ENCODE assay signal across 16 cellular contexts in genomic region chr11:76589477-76589876, GRCh38.
DNase-seq lines count a peak whose midpoint lies in the region; ATAC-seq and TF ChIP-seq lines count a peak whose summit lies in the region.
"Had no signal": no experiment of that assay in that cellular context is flagged by ENCODE, and none has a peak within 500 bp of the region (broad histone marks: within the 10 kb centered on the region; RNA-seq: fewer than 3 reads in every experiment).

No MANE protein-coding gene starts in this region.

- H2BK12ac ChIP-seq in neuronal stem cell (ENCODE audit: low read length): no peak overlapping the region

- no peak overlapping the region for H2BK120ac ChIP-seq in neuronal stem cell (ENCODE audit: low read depth, low read length)

- H3K27ac ChIP-seq in neuronal stem cell (replicated peaks; ENCODE audit: low read length) (no peak overlapping the region), coronary artery (peak overlapping the region in 1 of 2 donors; percentile 78)

- no peaks in the 10 kb centered on the region for H3K9me3 ChIP-seq in neuronal stem cell (replicated peaks in 1 of 2; ENCODE audit: control insufficient read depth in 2 of 2, insufficient read depth in 1 of 2, low read depth in 1 of 2, low read length in 2 of 2)
- H3K9me3 ChIP-seq: sigmoid colon had no signal

- peak overlapping the region; percentile 9 for H2AK5ac ChIP-seq in neuronal stem cell (ENCODE audit: low read depth, low read length)

- H3K27ac Mint-ChIP-seq in stimulated activated naive CD8-positive, alpha-beta T cell treated with anti-CD3 and anti-CD28 coated beads, Interleukin-15, Interleukin-2, amounts not matched to agents 100 ng/mL and 50 ng/mL, for 24 hours: peak overlapping the region; percentile 89
- H3K27ac Mint-ChIP-seq in activated naive CD8-positive, alpha-beta T cell treated with anti-CD3 and anti-CD28 coated beads, Interleukin-2, amount 50 U/mL, for 24 hours: peak overlapping the region; percentile 91
- H3K27ac Mint-ChIP-seq: brain had no signal

- in situ Hi-C loops in ACHN (cut with HindIII; ENCODE audit: low pct_ligation_motif_present, low pct_unique_long_range_greater_than_20kb, low sequenced_read_pairs): no loop called here

- TF ChIP-seq CTCF in coronary artery (IDR thresholded peaks at IDR 0.05): no peak

- no peak overlapping the region for H4K8ac ChIP-seq in neuronal stem cell (ENCODE audit: low read depth, low read length)

- H2BK5ac ChIP-seq in neuronal stem cell (ENCODE audit: low read length): no peak overlapping the region

- peak overlapping the region; percentile 8 for H3K23ac ChIP-seq in neuronal stem cell (ENCODE audit: low read depth, low read length, poor library complexity)

- DNase-seq in stimulated activated naive CD8-positive, alpha-beta T cell treated with anti-CD3 and anti-CD28 coated beads, Interleukin-15, Interleukin-2, amounts not matched to agents 100 U/mL and 50 U/mL, for 24 hours: no peak
- no peak for DNase-seq in activated naive CD8-positive, alpha-beta T cell treated with anti-CD3 and anti-CD28 coated beads, Interleukin-2, amount 50 U/mL, for 24 hours
- no peak for DNase-seq in neuronal stem cell (ENCODE audit: low spot score)
- DNase-seq in DMS153 treated with DMSO at 0.1 percent for 48 hours (lab: John Stamatoyannopoulos, UW; ENCODE audit: unreplicated experiment): no peak
- DNase-seq in coronary artery (ENCODE audit: low spot score): no peak
- DNase-seq in ACHN: no peak
- DNase-seq: activated B cell treated with CpG ODN at 0.5 μM for 24 hours; activated CD8-positive, alpha-beta memory T cell treated with anti-CD3 and anti-CD28 coated beads, Interleukin-2, amount 50 U/mL, for 4 hours; activated naive CD4-positive, alpha-beta T cell treated with anti-CD3 and anti-CD28 coated beads, Interleukin-2, amount 50 U/mL, for 16 hours; NCI-H187 treated with DMSO at 0.1 percent for 48 hours; NCI-H446 treated with DMSO at 0.1 percent for 48 hours; sigmoid colon; stimulated activated CD4-positive, alpha-beta T cell treated with anti-CD3 and anti-CD28 coated beads, Interleukin-1b, Interleukin-23, amount 100 ng/mL, for 48 hours had no signal

- H3K14ac ChIP-seq in neuronal stem cell (ENCODE audit: low read length): no peak overlapping the region

- no peaks in the 10 kb centered on the region for H3K36me3 Mint-ChIP-seq in stimulated activated naive CD8-positive, alpha-beta T cell treated with anti-CD3 and anti-CD28 coated beads, Interleukin-15, Interleukin-2, amounts not matched to agents 100 ng/mL and 50 ng/mL, for 24 hours (ENCODE audit: low read depth)
- no peaks in the 10 kb centered on the region for H3K36me3 Mint-ChIP-seq in activated naive CD8-positive, alpha-beta T cell treated with anti-CD3 and anti-CD28 coated beads, Interleukin-2, amount 50 U/mL, for 24 hours (ENCODE audit: low read depth)
- H3K36me3 Mint-ChIP-seq: brain had no signal

- ATAC-seq in stimulated activated naive CD8-positive, alpha-beta T cell treated with anti-CD3 and anti-CD28 coated beads, Interleukin-15, Interleukin-2, amounts not matched to agents 100 U/mL and 50 U/mL, for 24 hours: no peak
- ATAC-seq in activated naive CD8-positive, alpha-beta T cell treated with anti-CD3 and anti-CD28 coated beads, Interleukin-2, amount 50 U/mL, for 24 hours: no peak

- no peaks in the 10 kb centered on the region for H3K27me3 ChIP-seq in neuronal stem cell (ENCODE audit: control insufficient read depth in 3 of 3, insufficient read depth in 3 of 3, low read depth in 1 of 3, low read length in 3 of 3)
- H3K27me3 ChIP-seq: sigmoid colon had no signal

- H3K4me1 ChIP-seq in neuronal stem cell (ENCODE audit: control insufficient read depth in 2 of 2, insufficient read depth in 1 of 2, low read depth in 1 of 2, low read length in 2 of 2): peaks cover 0 to 10% of the 10 kb centered on the region in 2 donors

- no peak overlapping the region for H3K4me3 Mint-ChIP-seq in stimulated activated naive CD8-positive, alpha-beta T cell treated with anti-CD3 and anti-CD28 coated beads, Interleukin-15, Interleukin-2, amounts not matched to agents 100 ng/mL and 50 ng/mL, for 24 hours
- no peak overlapping the region for H3K4me3 Mint-ChIP-seq in activated naive CD8-positive, alpha-beta T cell treated with anti-CD3 and anti-CD28 coated beads, Interleukin-2, amount 50 U/mL, for 24 hours
- H3K4me3 Mint-ChIP-seq: activated B cell treated with CpG ODN at 0.5 μM for 24 hours, brain had no signal

- no peak overlapping the region for H3K4ac ChIP-seq in neuronal stem cell (ENCODE audit: low read length)

- H3K79me1 ChIP-seq in neuronal stem cell (ENCODE audit: low read depth, low read length): no peaks in the 10 kb centered on the region

- no peak overlapping the region for H3K4me3 ChIP-seq in neuronal stem cell (ENCODE audit: low read length in 2 of 2)
- H3K4me3 ChIP-seq in coronary artery: no peak overlapping the region
- H3K4me3 ChIP-seq: K562, sigmoid colon had no signal

- no peaks in the 10 kb centered on the region for H3K36me3 ChIP-seq in neuronal stem cell (replicated peaks in 1 of 2; ENCODE audit: control insufficient read depth in 2 of 2, insufficient read depth in 2 of 2, low read length in 2 of 2)
- H3K36me3 ChIP-seq: sigmoid colon had no signal

- peaks cover 8% of the 10 kb centered on the region for H3K27me3 Mint-ChIP-seq in stimulated activated naive CD8-positive, alpha-beta T cell treated with anti-CD3 and anti-CD28 coated beads, Interleukin-15, Interleukin-2, amounts not matched to agents 100 ng/mL and 50 ng/mL, for 24 hours
- H3K27me3 Mint-ChIP-seq in activated naive CD8-positive, alpha-beta T cell treated with anti-CD3 and anti-CD28 coated beads, Interleukin-2, amount 50 U/mL, for 24 hours: peaks cover 12% of the 10 kb centered on the region
- H3K27me3 Mint-ChIP-seq: activated B cell treated with CpG ODN at 0.5 μM for 24 hours had no signal

- peaks cover 56% of the 10 kb centered on the region for H3K4me1 Mint-ChIP-seq in stimulated activated naive CD8-positive, alpha-beta T cell treated with anti-CD3 and anti-CD28 coated beads, Interleukin-15, Interleukin-2, amounts not matched to agents 100 ng/mL and 50 ng/mL, for 24 hours (ENCODE audit: low read depth)
- peaks cover 56% of the 10 kb centered on the region for H3K4me1 Mint-ChIP-seq in activated naive CD8-positive, alpha-beta T cell treated with anti-CD3 and anti-CD28 coated beads, Interleukin-2, amount 50 U/mL, for 24 hours
- H3K4me1 Mint-ChIP-seq: brain had no signal

- peak overlapping the region; percentile 49 for H2AFZ ChIP-seq in neuronal stem cell (ENCODE audit: low read length)

- peak overlapping the region; percentile 29 for H2BK15ac ChIP-seq in neuronal stem cell (ENCODE audit: low read length)

- no peak overlapping the region for H4K91ac ChIP-seq in neuronal stem cell (ENCODE audit: low read depth, low read length, poor library complexity)

- H3K18ac ChIP-seq in neuronal stem cell (ENCODE audit: low read length): peak overlapping the region; percentile 73

- no peaks in the 10 kb centered on the region for H3K9me3 Mint-ChIP-seq in stimulated activated naive CD8-positive, alpha-beta T cell treated with anti-CD3 and anti-CD28 coated beads, Interleukin-15, Interleukin-2, amounts not matched to agents 100 ng/mL and 50 ng/mL, for 24 hours
- no peaks in the 10 kb centered on the region for H3K9me3 Mint-ChIP-seq in activated naive CD8-positive, alpha-beta T cell treated with anti-CD3 and anti-CD28 coated beads, Interleukin-2, amount 50 U/mL, for 24 hours
- H3K9me3 Mint-ChIP-seq: activated B cell treated with CpG ODN at 0.5 μM for 24 hours had no signal

- no peak overlapping the region for H3K9ac ChIP-seq in neuronal stem cell (ENCODE audit: low read depth, low read length, poor library complexity)

- no CpG with 5 or more reads among the region's 10 CpGs for WGBS in neuronal stem cell (ENCODE audit: extremely low coverage in 2 of 2, insufficient read length in 2 of 2, insufficient replicate concordance in 1 of 2), 2 donors

- no peak overlapping the region for H3K4me2 ChIP-seq in neuronal stem cell (ENCODE audit: insufficient read depth, low read length, poor library complexity, severe bottlenecking)
